ENCODE assay signal across 1 cellular context in the genomic region with DNA sequence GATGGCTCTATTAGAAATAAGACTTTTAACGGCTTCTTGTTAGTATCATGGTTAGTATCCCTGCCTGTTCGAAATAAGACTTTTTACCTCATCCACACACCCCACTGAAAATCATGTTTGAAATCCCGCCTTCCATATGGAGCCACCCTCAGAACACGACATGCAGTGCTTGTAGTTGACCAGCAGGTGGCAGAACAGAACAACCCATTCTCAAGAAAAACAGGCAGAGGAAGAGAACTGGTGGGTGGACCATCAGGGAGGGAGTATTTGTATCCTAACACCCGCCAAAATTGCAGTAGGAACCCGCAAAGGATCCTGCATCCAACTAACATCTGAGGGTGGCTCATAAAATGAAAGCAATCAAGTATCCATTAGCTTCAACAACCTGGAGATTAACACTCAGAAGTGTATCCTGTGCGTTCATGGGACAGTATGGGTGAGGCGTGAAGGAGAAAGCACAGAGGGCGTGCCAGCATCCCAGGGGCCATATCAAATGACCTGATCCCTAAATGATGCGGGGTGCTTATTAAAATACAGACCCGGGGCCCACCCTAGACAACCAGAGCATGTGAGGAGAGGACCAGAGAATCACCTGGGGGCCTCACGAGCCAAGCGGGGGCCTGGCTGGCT.
A peak's percentile ranks its signal among the peaks of the same experiment; 100 is the strongest.
TF ChIP-seq lines count a peak whose summit lies in the region.

No MANE protein-coding gene starts in this region.

TF ChIP-seq in HepG2, 621 proteins besides CTCF, POLR2A, EP300 and RAD21 (continued from another document and continues in another):
- TF ChIP-seq, protein P1, sequence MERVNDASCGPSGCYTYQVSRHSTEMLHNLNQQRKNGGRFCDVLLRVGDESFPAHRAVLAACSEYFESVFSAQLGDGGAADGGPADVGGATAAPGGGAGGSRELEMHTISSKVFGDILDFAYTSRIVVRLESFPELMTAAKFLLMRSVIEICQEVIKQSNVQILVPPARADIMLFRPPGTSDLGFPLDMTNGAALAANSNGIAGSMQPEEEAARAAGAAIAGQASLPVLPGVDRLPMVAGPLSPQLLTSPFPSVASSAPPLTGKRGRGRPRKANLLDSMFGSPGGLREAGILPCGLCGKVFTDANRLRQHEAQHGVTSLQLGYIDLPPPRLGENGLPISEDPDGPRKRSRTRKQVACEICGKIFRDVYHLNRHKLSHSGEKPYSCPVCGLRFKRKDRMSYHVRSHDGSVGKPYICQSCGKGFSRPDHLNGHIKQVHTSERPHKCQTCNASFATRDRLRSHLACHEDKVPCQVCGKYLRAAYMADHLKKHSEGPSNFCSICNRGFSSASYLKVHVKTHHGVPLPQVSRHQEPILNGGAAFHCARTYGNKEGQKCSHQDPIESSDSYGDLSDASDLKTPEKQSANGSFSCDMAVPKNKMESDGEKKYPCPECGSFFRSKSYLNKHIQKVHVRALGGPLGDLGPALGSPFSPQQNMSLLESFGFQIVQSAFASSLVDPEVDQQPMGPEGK (CRISPR knock-in tag; IDR thresholded peaks at IDR 0.05) = no peak
- no peak for TF ChIP-seq ZNF878 (CRISPR knock-in tag; IDR thresholded peaks at IDR 0.05)
- TF ChIP-seq TMF1 (CRISPR knock-in tag; IDR thresholded peaks at IDR 0.05; ENCODE audit: low read depth) = no peak
- TF ChIP-seq CCDC6 (CRISPR knock-in tag; IDR thresholded peaks at IDR 0.05) = no peak
- TF ChIP-seq ZNF674 (CRISPR knock-in tag; IDR thresholded peaks at IDR 0.05; ENCODE audit: low read depth) = no peak
- TF ChIP-seq ZNF230 (CRISPR knock-in tag; IDR thresholded peaks at IDR 0.05) = no peak
- TF ChIP-seq, protein P2, sequence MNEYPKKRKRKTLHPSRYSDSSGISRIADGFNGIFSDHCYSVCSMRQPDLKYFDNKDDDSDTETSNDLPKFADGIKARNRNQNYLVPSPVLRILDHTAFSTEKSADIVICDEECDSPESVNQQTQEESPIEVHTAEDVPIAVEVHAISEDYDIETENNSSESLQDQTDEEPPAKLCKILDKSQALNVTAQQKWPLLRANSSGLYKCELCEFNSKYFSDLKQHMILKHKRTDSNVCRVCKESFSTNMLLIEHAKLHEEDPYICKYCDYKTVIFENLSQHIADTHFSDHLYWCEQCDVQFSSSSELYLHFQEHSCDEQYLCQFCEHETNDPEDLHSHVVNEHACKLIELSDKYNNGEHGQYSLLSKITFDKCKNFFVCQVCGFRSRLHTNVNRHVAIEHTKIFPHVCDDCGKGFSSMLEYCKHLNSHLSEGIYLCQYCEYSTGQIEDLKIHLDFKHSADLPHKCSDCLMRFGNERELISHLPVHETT (CRISPR knock-in tag; conservative IDR thresholded peaks at IDR 0.05) = no peak
- no peak for TF ChIP-seq HMG20B (CRISPR knock-in tag; conservative IDR thresholded peaks at IDR 0.05)
- no peak for TF ChIP-seq TEAD3 (CRISPR knock-in tag; optimal IDR thresholded peaks at IDR 0.05; ENCODE audit: borderline replicate concordance)
- TF ChIP-seq, protein P3, sequence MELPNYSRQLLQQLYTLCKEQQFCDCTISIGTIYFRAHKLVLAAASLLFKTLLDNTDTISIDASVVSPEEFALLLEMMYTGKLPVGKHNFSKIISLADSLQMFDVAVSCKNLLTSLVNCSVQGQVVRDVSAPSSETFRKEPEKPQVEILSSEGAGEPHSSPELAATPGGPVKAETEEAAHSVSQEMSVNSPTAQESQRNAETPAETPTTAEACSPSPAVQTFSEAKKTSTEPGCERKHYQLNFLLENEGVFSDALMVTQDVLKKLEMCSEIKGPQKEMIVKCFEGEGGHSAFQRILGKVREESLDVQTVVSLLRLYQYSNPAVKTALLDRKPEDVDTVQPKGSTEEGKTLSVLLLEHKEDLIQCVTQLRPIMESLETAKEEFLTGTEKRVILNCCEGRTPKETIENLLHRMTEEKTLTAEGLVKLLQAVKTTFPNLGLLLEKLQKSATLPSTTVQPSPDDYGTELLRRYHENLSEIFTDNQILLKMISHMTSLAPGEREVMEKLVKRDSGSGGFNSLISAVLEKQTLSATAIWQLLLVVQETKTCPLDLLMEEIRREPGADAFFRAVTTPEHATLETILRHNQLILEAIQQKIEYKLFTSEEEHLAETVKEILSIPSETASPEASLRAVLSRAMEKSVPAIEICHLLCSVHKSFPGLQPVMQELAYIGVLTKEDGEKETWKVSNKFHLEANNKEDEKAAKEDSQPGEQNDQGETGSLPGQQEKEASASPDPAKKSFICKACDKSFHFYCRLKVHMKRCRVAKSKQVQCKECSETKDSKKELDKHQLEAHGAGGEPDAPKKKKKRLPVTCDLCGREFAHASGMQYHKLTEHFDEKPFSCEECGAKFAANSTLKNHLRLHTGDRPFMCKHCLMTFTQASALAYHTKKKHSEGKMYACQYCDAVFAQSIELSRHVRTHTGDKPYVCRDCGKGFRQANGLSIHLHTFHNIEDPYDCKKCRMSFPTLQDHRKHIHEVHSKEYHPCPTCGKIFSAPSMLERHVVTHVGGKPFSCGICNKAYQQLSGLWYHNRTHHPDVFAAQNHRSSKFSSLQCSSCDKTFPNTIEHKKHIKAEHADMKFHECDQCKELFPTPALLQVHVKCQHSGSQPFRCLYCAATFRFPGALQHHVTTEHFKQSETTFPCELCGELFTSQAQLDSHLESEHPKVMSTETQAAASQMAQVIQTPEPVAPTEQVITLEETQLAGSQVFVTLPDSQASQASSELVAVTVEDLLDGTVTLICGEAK (IDR thresholded peaks at IDR 0.05) = no peak
- TF ChIP-seq, protein P3 (CRISPR knock-in tag; IDR thresholded peaks at IDR 0.05) = no peak
- TF ChIP-seq, protein P4, sequence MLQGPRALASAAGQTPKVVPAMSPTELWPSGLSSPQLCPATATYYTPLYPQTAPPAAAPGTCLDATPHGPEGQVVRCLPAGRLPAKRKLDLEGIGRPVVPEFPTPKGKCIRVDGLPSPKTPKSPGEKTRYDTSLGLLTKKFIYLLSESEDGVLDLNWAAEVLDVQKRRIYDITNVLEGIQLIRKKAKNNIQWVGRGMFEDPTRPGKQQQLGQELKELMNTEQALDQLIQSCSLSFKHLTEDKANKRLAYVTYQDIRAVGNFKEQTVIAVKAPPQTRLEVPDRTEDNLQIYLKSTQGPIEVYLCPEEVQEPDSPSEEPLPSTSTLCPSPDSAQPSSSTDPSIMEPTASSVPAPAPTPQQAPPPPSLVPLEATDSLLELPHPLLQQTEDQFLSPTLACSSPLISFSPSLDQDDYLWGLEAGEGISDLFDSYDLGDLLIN (CRISPR knock-in tag; IDR thresholded peaks at IDR 0.05; ENCODE audit: borderline replicate concordance) = no peak
- no peak for TF ChIP-seq NFKBIZ (CRISPR knock-in tag; IDR thresholded peaks at IDR 0.05)
- TF ChIP-seq ISL2 (CRISPR knock-in tag; IDR thresholded peaks at IDR 0.05) = no peak
- TF ChIP-seq KMT2A (CRISPR knock-in tag; IDR thresholded peaks at IDR 0.05) = 0 out of 2 replicates have a peak, but pooled peaks have one; percentile 29
- no peak for TF ChIP-seq CAMTA2 (CRISPR knock-in tag; IDR thresholded peaks at IDR 0.05; ENCODE audit: borderline replicate concordance)
- TF ChIP-seq ZNF3 (CRISPR knock-in tag; IDR thresholded peaks at IDR 0.05) = no peak
- TF ChIP-seq CBX5 (CRISPR knock-in tag; IDR thresholded peaks at IDR 0.05; ENCODE audit: borderline replicate concordance) = 0 out of 2 replicates have a peak, but pooled peaks have one; percentile 16
- TF ChIP-seq, protein P5, sequence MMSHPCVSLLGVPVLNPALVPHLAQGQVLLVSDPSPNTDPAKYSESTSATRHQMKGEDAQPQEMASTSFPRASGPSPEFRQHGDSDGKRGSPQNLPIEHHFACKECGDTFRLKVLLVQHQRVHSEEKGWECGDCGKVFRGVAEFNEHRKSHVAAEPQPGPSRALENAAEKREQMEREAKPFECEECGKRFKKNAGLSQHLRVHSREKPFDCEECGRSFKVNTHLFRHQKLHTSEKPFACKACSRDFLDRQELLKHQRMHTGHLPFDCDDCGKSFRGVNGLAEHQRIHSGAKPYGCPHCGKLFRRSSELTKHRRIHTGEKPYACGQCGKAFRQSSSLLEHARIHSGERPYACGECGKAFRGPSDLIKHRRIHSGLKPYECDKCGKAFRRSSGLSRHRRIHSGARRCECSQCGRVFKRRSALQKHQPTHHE (CRISPR knock-in tag; IDR thresholded peaks at IDR 0.05; ENCODE audit: borderline replicate concordance) = no peak
- no peak for TF ChIP-seq ZKSCAN5 (CRISPR knock-in tag; IDR thresholded peaks at IDR 0.05)
- TF ChIP-seq ZNF354B (CRISPR knock-in tag; IDR thresholded peaks at IDR 0.05) = no peak
- TF ChIP-seq ZNF292 (CRISPR knock-in tag; IDR thresholded peaks at IDR 0.05; ENCODE audit: borderline replicate concordance, low read depth) = no peak
- no peak for TF ChIP-seq SALL2 (CRISPR knock-in tag; IDR thresholded peaks at IDR 0.05)
- TF ChIP-seq JUND (CRISPR knock-in tag; IDR thresholded peaks at IDR 0.05) = no peak
- peak; percentile 69; the same call in 1 of the 2 replicates for TF ChIP-seq ZNF629 (CRISPR knock-in tag; conservative IDR thresholded peaks at IDR 0.05)
- no peak for TF ChIP-seq ZIK1 (CRISPR knock-in tag; IDR thresholded peaks at IDR 0.05; ENCODE audit: borderline replicate concordance, low read depth)
- TF ChIP-seq, protein P6, sequence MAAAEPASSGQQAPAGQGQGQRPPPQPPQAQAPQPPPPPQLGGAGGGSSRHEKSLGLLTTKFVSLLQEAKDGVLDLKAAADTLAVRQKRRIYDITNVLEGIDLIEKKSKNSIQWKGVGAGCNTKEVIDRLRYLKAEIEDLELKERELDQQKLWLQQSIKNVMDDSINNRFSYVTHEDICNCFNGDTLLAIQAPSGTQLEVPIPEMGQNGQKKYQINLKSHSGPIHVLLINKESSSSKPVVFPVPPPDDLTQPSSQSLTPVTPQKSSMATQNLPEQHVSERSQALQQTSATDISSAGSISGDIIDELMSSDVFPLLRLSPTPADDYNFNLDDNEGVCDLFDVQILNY (CRISPR knock-in tag; conservative IDR thresholded peaks at IDR 0.05) = no peak
- no peak for TF ChIP-seq MIXL1 (CRISPR knock-in tag; IDR thresholded peaks at IDR 0.05)
- TF ChIP-seq FOXA1 (IDR thresholded peaks at IDR 0.05) = no peak
- no peak for TF ChIP-seq FOXA1 (CRISPR knock-in tag; IDR thresholded peaks at IDR 0.05)
- no peak for TF ChIP-seq ZNF720 (CRISPR knock-in tag; IDR thresholded peaks at IDR 0.05)
- TF ChIP-seq WIZ (CRISPR knock-in tag; IDR thresholded peaks at IDR 0.05) = no peak
- no peak for TF ChIP-seq ZNF205 (CRISPR knock-in tag; IDR thresholded peaks at IDR 0.05)
- TF ChIP-seq FOSL2 (CRISPR knock-in tag; IDR thresholded peaks at IDR 0.05) = 0 out of 2 replicates have a peak, but pooled peaks have one; percentile 19
- TF ChIP-seq NFYC (CRISPR knock-in tag; IDR thresholded peaks at IDR 0.05) = no peak
- TF ChIP-seq SPEN (CRISPR knock-in tag; IDR thresholded peaks at IDR 0.05; ENCODE audit: low read depth) = no peak
- no peak for TF ChIP-seq ZNF589 (CRISPR knock-in tag; conservative IDR thresholded peaks at IDR 0.05)
- TF ChIP-seq ZNF136 (CRISPR knock-in tag; IDR thresholded peaks at IDR 0.05; ENCODE audit: low read depth) = no peak
- TF ChIP-seq, protein P7, sequence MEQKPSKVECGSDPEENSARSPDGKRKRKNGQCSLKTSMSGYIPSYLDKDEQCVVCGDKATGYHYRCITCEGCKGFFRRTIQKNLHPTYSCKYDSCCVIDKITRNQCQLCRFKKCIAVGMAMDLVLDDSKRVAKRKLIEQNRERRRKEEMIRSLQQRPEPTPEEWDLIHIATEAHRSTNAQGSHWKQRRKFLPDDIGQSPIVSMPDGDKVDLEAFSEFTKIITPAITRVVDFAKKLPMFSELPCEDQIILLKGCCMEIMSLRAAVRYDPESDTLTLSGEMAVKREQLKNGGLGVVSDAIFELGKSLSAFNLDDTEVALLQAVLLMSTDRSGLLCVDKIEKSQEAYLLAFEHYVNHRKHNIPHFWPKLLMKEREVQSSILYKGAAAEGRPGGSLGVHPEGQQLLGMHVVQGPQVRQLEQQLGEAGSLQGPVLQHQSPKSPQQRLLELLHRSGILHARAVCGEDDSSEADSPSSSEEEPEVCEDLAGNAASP (CRISPR knock-in tag; IDR thresholded peaks at IDR 0.05; ENCODE audit: borderline replicate concordance) = no peak; the same call in 1 of the 2 replicates
- no peak for TF ChIP-seq ZNF552 (CRISPR knock-in tag; IDR thresholded peaks at IDR 0.05; ENCODE audit: borderline replicate concordance)
- no peak for TF ChIP-seq KMT2B (CRISPR knock-in tag; IDR thresholded peaks at IDR 0.05)
- TF ChIP-seq ZKSCAN1 (IDR thresholded peaks at IDR 0.05; ENCODE audit: low read length) = no peak
- TF ChIP-seq RARA (CRISPR knock-in tag; IDR thresholded peaks at IDR 0.05) = no peak
- no peak for TF ChIP-seq EZH2 (conservative IDR thresholded peaks at IDR 0.05; ENCODE audit: low read depth, low read length)
- 0 out of 2 replicates have a peak, but pooled peaks have one; percentile 11 for TF ChIP-seq MED1 (CRISPR knock-in tag; IDR thresholded peaks at IDR 0.05)
- TF ChIP-seq FOXC1 (CRISPR knock-in tag; IDR thresholded peaks at IDR 0.05; ENCODE audit: borderline replicate concordance) = 0 out of 2 replicates have a peak, but pooled peaks have one; percentile 12
- no peak for TF ChIP-seq NKX3-1 (CRISPR knock-in tag; IDR thresholded peaks at IDR 0.05)
- TF ChIP-seq, protein P8, sequence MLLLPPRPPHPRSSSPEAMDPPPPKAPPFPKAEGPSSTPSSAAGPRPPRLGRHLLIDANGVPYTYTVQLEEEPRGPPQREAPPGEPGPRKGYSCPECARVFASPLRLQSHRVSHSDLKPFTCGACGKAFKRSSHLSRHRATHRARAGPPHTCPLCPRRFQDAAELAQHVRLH (CRISPR knock-in tag; IDR thresholded peaks at IDR 0.05; ENCODE audit: borderline replicate concordance, low read depth) = peak; percentile 41; the same call in 1 of the 2 replicates
- no peak for TF ChIP-seq DPF2 (CRISPR knock-in tag; IDR thresholded peaks at IDR 0.05; ENCODE audit: borderline replicate concordance, low read depth)
- TF ChIP-seq ZNF441 (CRISPR knock-in tag; IDR thresholded peaks at IDR 0.05; ENCODE audit: borderline replicate concordance) = no peak
- no peak for TF ChIP-seq ZFP1 (CRISPR knock-in tag; IDR thresholded peaks at IDR 0.05)
